In the genomic region with DNA sequence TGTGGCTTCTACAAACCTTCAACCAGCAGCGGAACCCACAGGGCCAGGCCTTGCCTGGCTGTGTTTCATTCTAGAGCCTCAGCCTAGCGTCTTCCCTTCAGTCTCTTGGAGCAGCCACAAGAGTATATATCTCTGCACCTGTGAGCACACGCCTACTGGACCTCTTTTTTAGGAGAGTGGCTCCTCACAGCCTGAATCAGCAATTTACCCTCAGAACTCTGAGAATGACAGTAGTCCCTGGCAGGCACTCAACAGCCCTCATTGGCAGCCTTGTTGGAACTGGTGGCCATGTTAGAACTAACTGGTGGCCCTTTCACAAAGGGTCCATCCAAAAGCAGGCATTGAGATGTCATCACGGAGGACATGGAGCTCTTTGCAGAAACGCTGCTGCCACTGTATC, we compare ENCODE assay signal across 22 cellular contexts.
"Had no signal": no experiment of that assay in that cellular context is flagged by ENCODE, and none has a peak within 500 bp of the region (broad histone marks: within the 10 kb centered on the region; RNA-seq: fewer than 3 reads in every experiment).

No MANE protein-coding gene starts in this region.

- FAIRE-seq: HTR-8/SVneo had no signal

- H3K27me3 ChIP-seq: MG63, SJSA1 had no signal

- H3K4me3 ChIP-seq: MG63, SJSA1, SK-N-MC had no signal

- ATAC-seq: Panc1 had no signal

- DNase-seq: Karpas-422, KG1, NCI-H1092, NCI-H1105 treated with DMSO at 0.1 percent for 48 hours, NCI-H1417 treated with DMSO at 0.1 percent for 48 hours, NCI-H146, NCI-H1694 treated with DMSO at 0.1 percent for 48 hours, NCI-H1930, NCI-H2081, NCI-H2107, NCI-H2227 treated with DMSO at 0.1 percent for 48 hours, NCI-H524 treated with DMSO at 0.1 percent for 48 hours, NCI-H69, NCI-H774, Right ventricle myocardium superior, SIG-M5 had no signal

- H3K27ac ChIP-seq: HL-60, SJSA1, SK-N-MC had no signal

- H3K36me3 ChIP-seq: MG63, SJSA1 had no signal

- H3K9me3 ChIP-seq: MG63, SJSA1 had no signal
